ENCODE assay signal across 17 cellular contexts in the genomic region with DNA sequence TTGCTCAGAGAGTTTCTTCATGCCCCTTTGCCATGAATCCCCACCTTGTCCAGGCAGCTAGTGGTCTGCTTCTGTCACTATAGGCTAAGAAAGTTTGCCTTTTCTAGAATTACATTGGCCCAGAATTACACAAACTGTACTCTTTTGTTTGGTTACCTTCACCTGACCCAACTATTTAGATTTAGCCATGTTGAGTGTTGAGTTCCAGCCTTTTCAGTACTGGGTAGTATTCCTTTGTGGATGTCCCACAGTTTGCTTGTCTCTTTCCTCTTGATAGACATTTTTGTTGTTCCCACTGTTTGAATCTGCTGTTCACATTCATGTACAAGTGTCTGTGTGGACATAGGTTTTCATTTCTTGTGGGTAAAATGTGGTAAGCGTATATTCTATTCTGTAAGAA. TPM values are rescaled to one million over a fixed set of nuclear protein-coding genes. Genes with fewer than 3 reads are reported as not detected.
DNase-seq lines count a peak whose midpoint lies in the region; ATAC-seq and TF ChIP-seq lines count a peak whose summit lies in the region.
"Had no signal": no experiment of that assay in that cellular context is flagged by ENCODE, and none has a peak within 500 bp of the region (broad histone marks: within the 10 kb centered on the region; RNA-seq: fewer than 3 reads in every experiment).

No MANE protein-coding gene starts in this region.

- H3K27ac Mint-ChIP-seq in activated naive CD8-positive, alpha-beta T cell: peak overlapping the region; percentile 34
- no peak overlapping the region for H3K27ac Mint-ChIP-seq in activated naive CD8-positive, alpha-beta T cell treated with anti-CD3 and anti-CD28 coated beads for 36 hours
- H3K27ac Mint-ChIP-seq in HFFc6: peak overlapping the region; percentile 7; the same call in 1 of the 2 replicates
- H3K27ac Mint-ChIP-seq in naive thymus-derived CD4-positive, alpha-beta T cell: peak overlapping the region in 8 of 9 donors; percentile 6 to 85 (median 60)
- no peak overlapping the region for H3K27ac Mint-ChIP-seq in T-helper 2 cell treated with Interferon-gamma antibody and Interleukin-4, amounts not matched to agents 5 μg/mL and 100 μg/mL, for 36 hours

- no peak overlapping the region for H3K27ac ChIP-seq in naive thymus-derived CD4-positive, alpha-beta T cell (ENCODE audit: low read depth, low read length)
- H3K27ac ChIP-seq: SJSA1 had no signal

- no peaks in the 10 kb centered on the region for H3K27me3 Mint-ChIP-seq in activated naive CD8-positive, alpha-beta T cell
- H3K27me3 Mint-ChIP-seq in activated naive CD8-positive, alpha-beta T cell treated with anti-CD3 and anti-CD28 coated beads for 36 hours: no peaks in the 10 kb centered on the region
- H3K27me3 Mint-ChIP-seq in HFFc6 (ENCODE audit: insufficient read depth): no peaks in the 10 kb centered on the region
- no peaks in the 10 kb centered on the region for H3K27me3 Mint-ChIP-seq in naive thymus-derived CD4-positive, alpha-beta T cell
- no peaks in the 10 kb centered on the region for H3K27me3 Mint-ChIP-seq in T-helper 2 cell treated with Interferon-gamma antibody and Interleukin-4, amounts not matched to agents 5 μg/mL and 100 μg/mL, for 36 hours (ENCODE audit: low read depth)

- no peaks in the 10 kb centered on the region for H3K9me3 Mint-ChIP-seq in activated naive CD8-positive, alpha-beta T cell (ENCODE audit: low read depth)
- H3K9me3 Mint-ChIP-seq in activated naive CD8-positive, alpha-beta T cell treated with anti-CD3 and anti-CD28 coated beads for 36 hours: no peaks in the 10 kb centered on the region
- no peaks in the 10 kb centered on the region for H3K9me3 Mint-ChIP-seq in HFFc6
- no peaks in the 10 kb centered on the region for H3K9me3 Mint-ChIP-seq in naive thymus-derived CD4-positive, alpha-beta T cell
- no peaks in the 10 kb centered on the region for H3K9me3 Mint-ChIP-seq in T-helper 2 cell treated with Interferon-gamma antibody and Interleukin-4, amounts not matched to agents 5 μg/mL and 100 μg/mL, for 36 hours
- H3K9me3 Mint-ChIP-seq: CD14-positive monocyte had no signal

- peaks cover 2% of the 10 kb centered on the region for H3K36me3 Mint-ChIP-seq in activated naive CD8-positive, alpha-beta T cell
- H3K36me3 Mint-ChIP-seq in activated naive CD8-positive, alpha-beta T cell treated with anti-CD3 and anti-CD28 coated beads for 36 hours: peaks cover 11% of the 10 kb centered on the region
- H3K36me3 Mint-ChIP-seq in HFFc6 (ENCODE audit: low read depth): peaks cover 15% of the 10 kb centered on the region
- peaks cover 0 to 13% (median 6%) of the 10 kb centered on the region in 5 donors for H3K36me3 Mint-ChIP-seq in naive thymus-derived CD4-positive, alpha-beta T cell
- H3K36me3 Mint-ChIP-seq in T-helper 2 cell treated with Interferon-gamma antibody and Interleukin-4, amounts not matched to agents 5 μg/mL and 100 μg/mL, for 36 hours (ENCODE audit: low read depth): peaks cover 11% of the 10 kb centered on the region

- POLR2A ChIA-PET in naive thymus-derived CD4-positive, alpha-beta T cell (lab: Charles Lee): no interaction called here

- TF ChIP-seq CTCF in HFFc6 (IDR thresholded peaks at IDR 0.05): no peak

- DNase-seq in activated naive CD8-positive, alpha-beta T cell treated with anti-CD3 and anti-CD28 coated beads for 36 hours: no peak
- DNase-seq in HFFc6 (no peak), ureter (ENCODE audit: low spot score) (peak; percentile 12)
- no peak for DNase-seq in naive thymus-derived CD4-positive, alpha-beta T cell
- no peak for DNase-seq in T-helper 2 cell treated with Interferon-gamma antibody and Interleukin-4, amounts not matched to agents 5 μg/mL and 100 μg/mL, for 36 hours (ENCODE audit: low spot score)
- DNase-seq: Calu3, HCEC 1CT, KBM-7, MV-4-11, NCI-H1436, NCI-H2081 treated with DMSO at 0.1 percent for 48 hours, NCI-H510A treated with DMSO at 0.1 percent for 48 hours had no signal

- H3K4me1 Mint-ChIP-seq in activated naive CD8-positive, alpha-beta T cell (ENCODE audit: low read depth): peaks cover 77% of the 10 kb centered on the region
- H3K4me1 Mint-ChIP-seq in activated naive CD8-positive, alpha-beta T cell treated with anti-CD3 and anti-CD28 coated beads for 36 hours: peaks cover 70% of the 10 kb centered on the region
- peaks cover 75% of the 10 kb centered on the region for H3K4me1 Mint-ChIP-seq in HFFc6 (ENCODE audit: low read depth)
- peaks cover 55 to 88% (median 70%) of the 10 kb centered on the region in 7 donors for H3K4me1 Mint-ChIP-seq in naive thymus-derived CD4-positive, alpha-beta T cell
- peaks cover 47% of the 10 kb centered on the region for H3K4me1 Mint-ChIP-seq in T-helper 2 cell treated with Interferon-gamma antibody and Interleukin-4, amounts not matched to agents 5 μg/mL and 100 μg/mL, for 36 hours (ENCODE audit: low read depth)

- H3K4me3 ChIP-seq in naive thymus-derived CD4-positive, alpha-beta T cell (ENCODE audit: low read length): no peak overlapping the region
- H3K4me3 ChIP-seq: SJSA1 had no signal

- intact Hi-C loops in naive thymus-derived CD4-positive, alpha-beta T cell (cut with micrococcal nuclease): no loop called here

- H3K4me1 ChIP-seq in naive thymus-derived CD4-positive, alpha-beta T cell (ENCODE audit: control insufficient read depth in 2 of 2, insufficient read depth in 2 of 2, low read length in 2 of 2): peaks cover 12 to 36% of the 10 kb centered on the region in 2 donors

- no peaks in the 10 kb centered on the region for H3K27me3 ChIP-seq in naive thymus-derived CD4-positive, alpha-beta T cell (ENCODE audit: control insufficient read depth in 2 of 2, insufficient read depth in 2 of 2, low read length in 2 of 2)
- H3K27me3 ChIP-seq: SJSA1 had no signal

- no peak for ATAC-seq in naive thymus-derived CD4-positive, alpha-beta T cell
- ATAC-seq in GM18502 (IDR thresholded peaks at IDR 0.05; ENCODE audit: poor library complexity, unreplicated experiment): no peak
- no peak for ATAC-seq in GM19467 (IDR thresholded peaks at IDR 0.05; ENCODE audit: unreplicated experiment)

- no peak overlapping the region for H3K4me3 Mint-ChIP-seq in activated naive CD8-positive, alpha-beta T cell
- H3K4me3 Mint-ChIP-seq in activated naive CD8-positive, alpha-beta T cell treated with anti-CD3 and anti-CD28 coated beads for 36 hours: no peak overlapping the region
- no peak overlapping the region for H3K4me3 Mint-ChIP-seq in HFFc6
- peak overlapping the region in 1 of 10 donors; percentile 6 for H3K4me3 Mint-ChIP-seq in naive thymus-derived CD4-positive, alpha-beta T cell
- no peak overlapping the region for H3K4me3 Mint-ChIP-seq in T-helper 2 cell treated with Interferon-gamma antibody and Interleukin-4, amounts not matched to agents 5 μg/mL and 100 μg/mL, for 36 hours
- H3K4me3 Mint-ChIP-seq: CD14-positive monocyte had no signal

- H3K9me3 ChIP-seq in naive thymus-derived CD4-positive, alpha-beta T cell (ENCODE audit: control insufficient read depth in 2 of 3, low read length in 3 of 3): no peaks in the 10 kb centered on the region
- H3K9me3 ChIP-seq: SJSA1 had no signal

- H3K36me3 ChIP-seq in naive thymus-derived CD4-positive, alpha-beta T cell (ENCODE audit: control insufficient read depth in 2 of 3, insufficient read depth in 3 of 3, low read length in 3 of 3): peaks cover 0 to 6% (median 0%) of the 10 kb centered on the region in 3 experiments

- CTCF ChIA-PET in naive thymus-derived CD4-positive, alpha-beta T cell (lab: Charles Lee): interaction anchor here (1.2 kb wide), 1 partner anchor 13 kb away, joined by 3 read pairs; no protein-coding TSS in a partner anchor

RNA-seq across cellular contexts. Expression of a gene that starts 22.3 kb away (rescaled TPM):
- 100 to 1,000 TPM; 148 to 151 TPM for total RNA-seq in activated naive CD8-positive, alpha-beta T cell treated with anti-CD3 and anti-CD28 coated beads for 36 hours
- 100 to 1,000 TPM in 2 of 6 experiments, 10 to 100 TPM in 4; 83.2 to 106 (median 92.3) TPM for total RNA-seq in HFFc6 (2021; fragmentation: NEBNext Ultra II Directional; extraction: Animal tissue kit (Norgen Biotek cat#: 25700))
- 100 to 1,000 TPM in 3 of 5 experiments, 10 to 100 TPM in 2; 88.4 to 113 (median 112) TPM for total RNA-seq in naive thymus-derived CD4-positive, alpha-beta T cell
- 100 to 1,000 TPM; 106 to 123 TPM for polyA plus RNA-seq in naive thymus-derived CD4-positive, alpha-beta T cell
- total RNA-seq in ureter: 103 TPM

Comparison
In these comparisons a context has a peak if more than half of its experiments do, and no peak if none do; other contexts are left out.
1. H3K27ac Mint-ChIP-seq: peak in activated naive CD8-positive, alpha-beta T cell (single experiment), HFFc6 (single experiment) and naive thymus-derived CD4-positive, alpha-beta T cell (8 of 9); none in activated naive CD8-positive, alpha-beta T cell treated with anti-CD3 and anti-CD28 coated beads for 36 hours (single experiment) and T-helper 2 cell treated with Interferon-gamma antibody and Interleukin-4, amounts not matched to agents 5 μg/mL and 100 μg/mL, for 36 hours (single experiment).